8 cellular contexts compared by ENCODE assay signal in the genomic region with DNA sequence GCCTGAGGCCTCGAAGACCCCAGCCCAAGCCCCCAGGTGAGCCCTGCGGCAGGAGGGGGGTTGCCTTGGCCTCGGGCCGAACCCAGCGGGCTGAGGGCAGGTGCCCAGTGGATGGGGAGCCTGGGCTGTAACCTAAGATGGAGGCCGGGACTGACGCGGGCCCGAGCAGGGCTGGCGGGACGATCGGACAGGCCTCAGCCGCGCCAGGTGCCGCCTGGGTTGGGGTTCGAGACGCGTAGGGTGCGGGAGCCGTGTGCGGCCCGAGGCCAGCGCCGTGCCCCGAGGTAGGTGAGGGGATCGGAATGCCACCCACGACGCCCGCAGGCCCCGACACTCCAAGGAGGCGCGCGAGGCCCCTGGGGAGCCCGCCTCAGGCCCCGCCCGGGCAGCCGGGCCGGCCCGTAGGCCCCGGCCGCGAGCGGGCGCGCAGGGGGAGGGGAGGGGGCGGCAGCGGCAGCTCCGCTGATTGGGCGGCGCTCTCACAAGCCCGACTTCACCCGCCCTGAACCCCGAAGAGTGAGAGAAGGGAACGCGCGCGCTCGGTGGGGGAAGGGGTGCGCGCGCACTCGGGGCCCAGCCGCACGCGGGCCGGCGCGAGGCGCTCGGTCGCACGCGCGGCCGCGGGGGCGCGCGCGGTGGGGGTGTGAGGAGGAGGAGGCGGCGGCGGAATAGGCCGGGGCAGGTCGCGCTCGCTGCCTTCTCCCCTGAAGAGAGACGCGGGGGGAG. TPM values are rescaled to one million over a fixed set of nuclear protein-coding genes. Genes with fewer than 3 reads are reported as not detected.
DNase-seq lines count a peak whose midpoint lies in the region; ATAC-seq and TF ChIP-seq lines count a peak whose summit lies in the region.

A gene with protein sequence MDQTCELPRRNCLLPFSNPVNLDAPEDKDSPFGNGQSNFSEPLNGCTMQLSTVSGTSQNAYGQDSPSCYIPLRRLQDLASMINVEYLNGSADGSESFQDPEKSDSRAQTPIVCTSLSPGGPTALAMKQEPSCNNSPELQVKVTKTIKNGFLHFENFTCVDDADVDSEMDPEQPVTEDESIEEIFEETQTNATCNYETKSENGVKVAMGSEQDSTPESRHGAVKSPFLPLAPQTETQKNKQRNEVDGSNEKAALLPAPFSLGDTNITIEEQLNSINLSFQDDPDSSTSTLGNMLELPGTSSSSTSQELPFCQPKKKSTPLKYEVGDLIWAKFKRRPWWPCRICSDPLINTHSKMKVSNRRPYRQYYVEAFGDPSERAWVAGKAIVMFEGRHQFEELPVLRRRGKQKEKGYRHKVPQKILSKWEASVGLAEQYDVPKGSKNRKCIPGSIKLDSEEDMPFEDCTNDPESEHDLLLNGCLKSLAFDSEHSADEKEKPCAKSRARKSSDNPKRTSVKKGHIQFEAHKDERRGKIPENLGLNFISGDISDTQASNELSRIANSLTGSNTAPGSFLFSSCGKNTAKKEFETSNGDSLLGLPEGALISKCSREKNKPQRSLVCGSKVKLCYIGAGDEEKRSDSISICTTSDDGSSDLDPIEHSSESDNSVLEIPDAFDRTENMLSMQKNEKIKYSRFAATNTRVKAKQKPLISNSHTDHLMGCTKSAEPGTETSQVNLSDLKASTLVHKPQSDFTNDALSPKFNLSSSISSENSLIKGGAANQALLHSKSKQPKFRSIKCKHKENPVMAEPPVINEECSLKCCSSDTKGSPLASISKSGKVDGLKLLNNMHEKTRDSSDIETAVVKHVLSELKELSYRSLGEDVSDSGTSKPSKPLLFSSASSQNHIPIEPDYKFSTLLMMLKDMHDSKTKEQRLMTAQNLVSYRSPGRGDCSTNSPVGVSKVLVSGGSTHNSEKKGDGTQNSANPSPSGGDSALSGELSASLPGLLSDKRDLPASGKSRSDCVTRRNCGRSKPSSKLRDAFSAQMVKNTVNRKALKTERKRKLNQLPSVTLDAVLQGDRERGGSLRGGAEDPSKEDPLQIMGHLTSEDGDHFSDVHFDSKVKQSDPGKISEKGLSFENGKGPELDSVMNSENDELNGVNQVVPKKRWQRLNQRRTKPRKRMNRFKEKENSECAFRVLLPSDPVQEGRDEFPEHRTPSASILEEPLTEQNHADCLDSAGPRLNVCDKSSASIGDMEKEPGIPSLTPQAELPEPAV (N-terminal part only) (plus strand): TSS at position 655 of the 726 bp plus-strand sequence. CDS start 1,331 bp downstream, outside the sequence.

- peak in 1 of 2 donors; percentile 83 for TF ChIP-seq POLR2A in thyroid gland (IDR thresholded peaks at IDR 0.05)

- H3K9me3 Mint-ChIP-seq in activated naive CD8-positive, alpha-beta T cell treated with anti-CD3 and anti-CD28 coated beads for 36 hours = no peaks in the 10 kb centered on the region

- H3K4me3 ChIP-seq in HUES6 (ENCODE audit: low read depth, low read length) = peak within 1 kb of the TSS; percentile 92
- H3K4me3 ChIP-seq in parathyroid adenoma (ENCODE audit: low read depth, low read length) = peak within 1 kb of the TSS; percentile 70
- peak within 1 kb of the TSS; percentile 53 to 88 (median 58) for H3K4me3 ChIP-seq in thyroid gland (replicated peaks in 1 of 3)

- peak within 1 kb of the TSS; percentile 95 for H3K4me2 ChIP-seq in parathyroid adenoma (ENCODE audit: low read length)

- WGBS in thyroid gland, 2 donors = 0 to 1% methylated on average over 6 to 43 of the region's 89 CpGs

- TF ChIP-seq CTCF in parathyroid adenoma (IDR thresholded peaks at IDR 0.05) (no peak), thyroid gland (IDR thresholded peaks at IDR 0.05) (no peak)

- peaks cover 25% of the 10 kb centered on the region for H3K36me3 Mint-ChIP-seq in activated naive CD8-positive, alpha-beta T cell treated with anti-CD3 and anti-CD28 coated beads for 36 hours

- no peaks in the 10 kb centered on the region for H3K27me3 ChIP-seq in HUES6 (ENCODE audit: control insufficient read depth, insufficient read depth, low read length)
- no peaks in the 10 kb centered on the region for H3K27me3 ChIP-seq in parathyroid adenoma (ENCODE audit: control insufficient read depth, insufficient read depth, low read length)
- no peaks in the 10 kb centered on the region for H3K27me3 ChIP-seq in thyroid gland

- H3K4me3 Mint-ChIP-seq in activated naive CD8-positive, alpha-beta T cell treated with anti-CD3 and anti-CD28 coated beads for 36 hours = peak within 1 kb of the TSS; percentile 90

- H3K4me1 ChIP-seq in HUES6 (ENCODE audit: control insufficient read depth, insufficient read depth, low read length) (peaks cover 37% of the 10 kb centered on the region), parathyroid adenoma (peaks cover 16% of the 10 kb centered on the region), thyroid gland (peaks cover 34 to 45% of the 10 kb centered on the region in 2 donors)

- no peaks in the 10 kb centered on the region for H3K27me3 Mint-ChIP-seq in activated naive CD8-positive, alpha-beta T cell treated with anti-CD3 and anti-CD28 coated beads for 36 hours

- H3K79me2 ChIP-seq in parathyroid adenoma = peaks cover 7% of the 10 kb centered on the region

- intact Hi-C loops in Right ventricle myocardium inferior (cut with DNase I) (no loop called here), thyroid gland (cut with DNase I) (no loop called here)

- peak within 1 kb of the TSS; percentile 99 for H2AFZ ChIP-seq in parathyroid adenoma

- DNase-seq in D341Med (ENCODE audit: low spot score) (peak; percentile 94), SKM-1 treated with dmso at 0.1 percent for 144 hours (lab: John Stamatoyannopoulos, UW; ENCODE audit: unreplicated experiment) (peak; percentile 77), Right ventricle myocardium inferior (ENCODE audit: missing footprints) (peak; percentile 96), thyroid gland (peak; percentile 92 to 93)
- DNase-seq in activated naive CD8-positive, alpha-beta T cell treated with anti-CD3 and anti-CD28 coated beads for 36 hours = peak; percentile 94

- peaks cover 42% of the 10 kb centered on the region for H3K4me1 Mint-ChIP-seq in activated naive CD8-positive, alpha-beta T cell treated with anti-CD3 and anti-CD28 coated beads for 36 hours

- peak within 1 kb of the TSS; percentile 90 for H3K27ac Mint-ChIP-seq in activated naive CD8-positive, alpha-beta T cell treated with anti-CD3 and anti-CD28 coated beads for 36 hours

- H3K9me3 ChIP-seq in HUES6 (ENCODE audit: control insufficient read depth, insufficient read depth, low read depth, low read length) = no peaks in the 10 kb centered on the region
- H3K9me3 ChIP-seq in parathyroid adenoma (ENCODE audit: control insufficient read depth, low read length) = no peaks in the 10 kb centered on the region
- H3K9me3 ChIP-seq in thyroid gland = no peaks in the 10 kb centered on the region

- H3K36me3 ChIP-seq in HUES6 (ENCODE audit: control insufficient read depth, insufficient read depth, low read length) (peaks cover 36% of the 10 kb centered on the region), parathyroid adenoma (ENCODE audit: control insufficient read depth, insufficient read depth, low read length) (no peaks in the 10 kb centered on the region), thyroid gland (peaks cover 11 to 13% of the 10 kb centered on the region in 2 donors)

- H3K27ac ChIP-seq in HUES6 (ENCODE audit: low read depth, low read length) (peak within 1 kb of the TSS; percentile 100), parathyroid adenoma (peak within 1 kb of the TSS; percentile 79), thyroid gland (peak within 1 kb of the TSS; percentile 96 to 100 (median 97))

- H3K9ac ChIP-seq in HUES6 (ENCODE audit: low read length) = peak within 1 kb of the TSS; percentile 99
- H3K9ac ChIP-seq in parathyroid adenoma = peak within 1 kb of the TSS; percentile 94

- ATAC-seq in GM21367 (IDR thresholded peaks at IDR 0.05; ENCODE audit: unreplicated experiment) = peak; percentile 51
- ATAC-seq in Right ventricle myocardium inferior = peak; percentile 83

RNA-seq across cellular contexts. Expression of the gene that starts here (rescaled TPM):
- 10 to 100 TPM; 64.0 to 66.4 TPM for total RNA-seq in activated naive CD8-positive, alpha-beta T cell treated with anti-CD3 and anti-CD28 coated beads for 36 hours
- total RNA-seq in Right ventricle myocardium inferior (36.1 TPM), thyroid gland (100 to 1,000 TPM in 1 of 4 donors, 10 to 100 TPM in 3; 61.9 to 114 (median 73.9) TPM)

Comparison
In these comparisons a context has a peak if more than half of its experiments do, and no peak if none do; other contexts are left out.
1. Peak in every context shown above with its lines: DNase-seq, ATAC-seq, H3K4me3 ChIP-seq and H3K27ac ChIP-seq.